Comparison of ENCODE assay signal across 28 cellular contexts in the genomic region with DNA sequence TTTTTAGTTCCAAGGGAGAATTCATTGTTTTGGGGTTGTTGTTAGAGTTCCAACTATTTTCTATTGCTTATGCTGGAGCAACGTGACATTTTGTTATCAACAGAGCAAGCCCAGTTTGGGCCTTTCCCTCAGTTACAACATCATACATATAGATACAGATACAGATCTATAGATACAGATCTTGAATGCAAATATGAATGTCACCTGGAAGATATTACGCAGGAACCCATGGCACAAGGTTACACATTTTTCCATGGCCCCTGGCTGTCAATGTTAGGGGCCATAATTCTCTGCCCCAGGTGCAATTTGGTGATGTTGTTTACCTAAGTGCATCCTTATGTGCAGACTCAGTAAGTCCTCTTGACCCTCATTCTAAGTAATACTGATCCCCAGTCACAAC. TPM values are rescaled to one million over a fixed set of nuclear protein-coding genes. Genes with fewer than 3 reads are reported as not detected.
DNase-seq lines count a peak whose midpoint lies in the region; ATAC-seq, FAIRE-seq and TF ChIP-seq lines count a peak whose summit lies in the region.
"Had no signal": no experiment of that assay in that cellular context is flagged by ENCODE, and none has a peak within 500 bp of the region (broad histone marks: within the 10 kb centered on the region; RNA-seq: fewer than 3 reads in every experiment).

No MANE protein-coding gene starts in this region.

- H2BK120ac ChIP-seq in H1 (replicated peaks; ENCODE audit: low read depth, low read length) (peak overlapping the region; percentile 45), trophoblast cell (ENCODE audit: insufficient read depth, low read length, poor library complexity) (no peak overlapping the region)

- H3K56ac ChIP-seq in H1 (replicated peaks; ENCODE audit: insufficient read length, low read depth, low read length) = no peak overlapping the region

- CTCF ChIA-PET in H1 (lab: Charles Lee; ENCODE audit: partially characterized antibody) = interaction anchor here (1.0 to 1.2 kb wide), 2 partner anchors 14 to 53 kb away, joined by 3 to 4 read pairs; no protein-coding TSS in a partner anchor

- no peak overlapping the region for H4K5ac ChIP-seq in H1 (ENCODE audit: insufficient read length, low read depth, low read length)

- H2AK5ac ChIP-seq in H1 (ENCODE audit: low read depth, low read length) = no peak overlapping the region; the same call in 1 of the 2 replicates
- no peak overlapping the region for H2AK5ac ChIP-seq in trophoblast cell (ENCODE audit: low read length)

- H3K9me3 ChIP-seq in H1 (ENCODE audit: insufficient read depth in 2 of 2, low read depth in 1 of 2, low read length in 1 of 2) (no peaks in the 10 kb centered on the region), trophoblast cell (ENCODE audit: insufficient read depth, low read depth, low read length) (peaks cover 4% of the 10 kb centered on the region)
- H3K9me3 ChIP-seq: BE2C, BLaER1 had no signal

- no peak overlapping the region for H4K12ac ChIP-seq in trophoblast cell (ENCODE audit: low read depth, low read length)

- H3K36me3 ChIP-seq in H1 (ENCODE audit: control insufficient read depth in 2 of 4, insufficient read depth in 4 of 4, low read length in 3 of 4) (peaks cover 0 to 7% (median 1%) of the 10 kb centered on the region in 4 experiments; a peak in 4 of 8 replicates), trophoblast cell (ENCODE audit: control insufficient read depth in 1 of 2, insufficient read depth in 2 of 2, low read length in 2 of 2) (no peaks in the 10 kb centered on the region)
- H3K36me3 ChIP-seq: BE2C, BLaER1 had no signal

- no peak overlapping the region for H3K27ac ChIP-seq in H1 (ENCODE audit: low read depth, low read length)
- no peak overlapping the region for H3K27ac ChIP-seq in trophoblast cell (ENCODE audit: low read depth, low read length)
- no peak overlapping the region for H3K27ac ChIP-seq in foreskin keratinocyte
- H3K27ac ChIP-seq: BLaER1 had no signal

- H4K8ac ChIP-seq in H1 (ENCODE audit: extremely low read depth, insufficient read depth, low read length) (no peak overlapping the region), trophoblast cell (ENCODE audit: low read depth, low read length) (no peak overlapping the region)

- peak overlapping the region; percentile 57 for H3K27ac Mint-ChIP-seq in endothelial cell (ENCODE audit: unreplicated experiment)
- no peak overlapping the region for H3K27ac Mint-ChIP-seq in neural crest cell (ENCODE audit: unreplicated experiment)
- H3K27ac Mint-ChIP-seq: CD4-positive, CD25-positive, alpha-beta regulatory T cell; CD8-positive, alpha-beta memory T cell had no signal

- DNase-seq in H1 (ENCODE audit: low read depth in 1 of 2, low spot score in 2 of 2) (no peak), endothelial cell (ENCODE audit: low spot score) (no peak), neural crest cell (ENCODE audit: low read depth, low spot score) (no peak), trophoblast cell (peak; percentile 25 to 83), NCI-H1092 (lab: John Stamatoyannopoulos, UW) (no peak), foreskin keratinocyte (no peak)
- DNase-seq: 8988T; ACHN; BE2C; C1 segment of cervical spinal cord; CD4-positive, alpha-beta memory T cell; CD4-positive, CD25-positive, alpha-beta regulatory T cell; CD8-positive, alpha-beta memory T cell; COR-L47; DMS 273 treated with DMSO at 0.1 percent for 48 hours; DMS153; DMS53; DMS79; DND-41; EL; GDM1 had no signal

- H3K79me1 ChIP-seq in H1 (ENCODE audit: low read depth, low read length) (no peaks in the 10 kb centered on the region; the same call in 1 of the 2 replicates), trophoblast cell (ENCODE audit: low read length) (peaks cover 11% of the 10 kb centered on the region)

- no peak for ATAC-seq in foreskin keratinocyte
- ATAC-seq in GM21381 (IDR thresholded peaks at IDR 0.05; ENCODE audit: unreplicated experiment) = no peak
- ATAC-seq: GM12878 had no signal

- H3K27me3 Mint-ChIP-seq in endothelial cell (ENCODE audit: unreplicated experiment) (peaks cover 9% of the 10 kb centered on the region), neural crest cell (ENCODE audit: low read depth) (peaks cover 61% of the 10 kb centered on the region)

- no peak overlapping the region for H3K4me3 Mint-ChIP-seq in endothelial cell (ENCODE audit: unreplicated experiment)
- peak overlapping the region; percentile 52 for H3K4me3 Mint-ChIP-seq in neural crest cell

- H3K4me3 ChIP-seq in H1 (ENCODE audit: extremely low read depth in 1 of 4, insufficient read depth in 2 of 4, low read depth in 3 of 4, low read length in 4 of 4) (no peak overlapping the region), trophoblast cell (ENCODE audit: low read depth, low read length) (no peak overlapping the region)
- H3K4me3 ChIP-seq: BLaER1, GM12878 had no signal

- H3K4me2 ChIP-seq in H1 (ENCODE audit: insufficient read depth in 1 of 2, low read depth in 2 of 2, low read length in 2 of 2) (no peak overlapping the region), trophoblast cell (ENCODE audit: low read length) (no peak overlapping the region)
- H3K4me2 ChIP-seq: BLaER1 had no signal

- H2BK5ac ChIP-seq in H1 (ENCODE audit: low read depth, low read length) (no peak overlapping the region), trophoblast cell (ENCODE audit: low read depth, low read length, poor library complexity) (no peak overlapping the region)

- H3K23me2 ChIP-seq in H1 (ENCODE audit: low read depth, low read length) = peaks cover 15% of the 10 kb centered on the region

- H3K14ac ChIP-seq in H1 (ENCODE audit: insufficient read length) (no peak overlapping the region), trophoblast cell (ENCODE audit: low read length) (no peak overlapping the region)

- H3K9ac ChIP-seq in H1 (replicated peaks in 1 of 4; ENCODE audit: extremely low read depth in 1 of 4, low read depth in 3 of 4, low read length in 3 of 4) (no peak overlapping the region), trophoblast cell (ENCODE audit: low read length) (no peak overlapping the region)
- H3K9ac ChIP-seq: BLaER1 had no signal

- H3K18ac ChIP-seq in H1 (ENCODE audit: extremely low read depth, low read length) (no peak overlapping the region; the same call in 1 of the 2 replicates), trophoblast cell (ENCODE audit: low read length) (no peak overlapping the region)

- POLR2A ChIA-PET in H1 (lab: Charles Lee; ENCODE audit: partially characterized antibody) = interaction anchor here (4.5 kb wide), 1 partner anchor 46 kb away, joined by 54 read pairs; no protein-coding TSS in a partner anchor

- no peak for FAIRE-seq in H1 (lab: Jason Lieb, UNC)
- FAIRE-seq: A204.1, GM12878, GM12892, GM18507 had no signal

- H3K4me1 ChIP-seq in H1 (replicated peaks in 1 of 4; ENCODE audit: control insufficient read depth in 3 of 4, insufficient read depth in 4 of 4, low read length in 3 of 4) (peaks cover 4 to 8% (median 4%) of the 10 kb centered on the region in 4 experiments; a peak in 6 of 7 replicates), trophoblast cell (ENCODE audit: control insufficient read depth in 1 of 2, insufficient read depth in 2 of 2, low read length in 2 of 2) (peaks cover 10 to 19% of the 10 kb centered on the region in 2 experiments), foreskin keratinocyte (peaks cover 5% of the 10 kb centered on the region)

- TF ChIP-seq POLR2A in H1 (IDR thresholded peaks at IDR 0.05; ENCODE audit: control extremely low read depth in 1 of 2, low read depth in 2 of 2, low read length in 2 of 2) = no peak

- no peak overlapping the region for H3K4ac ChIP-seq in H1 (replicated peaks; ENCODE audit: insufficient read length, low read depth, low read length)
- no peak overlapping the region for H3K4ac ChIP-seq in trophoblast cell (ENCODE audit: low read depth, low read length)

- H3K9me3 Mint-ChIP-seq in endothelial cell (ENCODE audit: unreplicated experiment) (no peaks in the 10 kb centered on the region), neural crest cell (no peaks in the 10 kb centered on the region)
- H3K9me3 Mint-ChIP-seq: CD4-positive, alpha-beta memory T cell; CD8-positive, alpha-beta memory T cell had no signal

- peaks cover 13 to 25% of the 10 kb centered on the region in 2 experiments for H3K79me2 ChIP-seq in H1 (ENCODE audit: control insufficient read depth in 1 of 2, insufficient read depth in 2 of 2, low read length in 2 of 2)
- peaks cover 11% of the 10 kb centered on the region for H3K79me2 ChIP-seq in trophoblast cell (ENCODE audit: control insufficient read depth, insufficient read depth, low read length, poor library complexity)

- H3K4me1 Mint-ChIP-seq in endothelial cell (ENCODE audit: unreplicated experiment) (peaks cover 14% of the 10 kb centered on the region), neural crest cell (peaks cover 17% of the 10 kb centered on the region)

- H2BK12ac ChIP-seq in H1 (ENCODE audit: low read depth, low read length) = 0 out of 2 replicates have a peak overlapping the region, but pooled peaks have one; percentile 53
- H2BK12ac ChIP-seq in trophoblast cell (ENCODE audit: low read length) = no peak overlapping the region

- H2BK15ac ChIP-seq in H1 (ENCODE audit: low read length) = no peak overlapping the region

- no peak for TF ChIP-seq CTCF in H1 (IDR thresholded peaks at IDR 0.05; ENCODE audit: control extremely low read depth in 1 of 3, insufficient read depth in 1 of 3, low read depth in 1 of 3, low read length in 3 of 3)
- TF ChIP-seq CTCF in endothelial cell (IDR thresholded peaks at IDR 0.05; ENCODE audit: unreplicated experiment) = no peak
- no peak for TF ChIP-seq CTCF in neural crest cell (conservative IDR thresholded peaks at IDR 0.05)
- no peak for TF ChIP-seq CTCF in foreskin keratinocyte (conservative IDR thresholded peaks at IDR 0.05)

- WGBS in H1 (ENCODE audit: extremely low coverage in 1 of 2, insufficient coverage in 1 of 2, insufficient read length in 1 of 2, insufficient replicate concordance in 2 of 2, low coverage in 1 of 2, low lambda C conversion rate in 2 of 2, missing lambda C conversion rate in 1 of 2), 2 experiments = 98% methylated on average over 2 of the region's 2 CpGs; no CpG with 5 or more reads in 1 of the 2 experiments
- WGBS in trophoblast cell (ENCODE audit: extremely low coverage, insufficient coverage, insufficient read length) = no CpG with 5 or more reads among the region's 2 CpGs

- H3K36me3 Mint-ChIP-seq in endothelial cell (ENCODE audit: low read depth, unreplicated experiment) = peaks cover 5% of the 10 kb centered on the region
- H3K36me3 Mint-ChIP-seq in neural crest cell (ENCODE audit: low read depth) = no peaks in the 10 kb centered on the region
- H3K36me3 Mint-ChIP-seq: CD14-positive monocyte; CD4-positive, alpha-beta memory T cell; CD4-positive, CD25-positive, alpha-beta regulatory T cell; CD8-positive, alpha-beta memory T cell had no signal

- H2AFZ ChIP-seq in H1 (ENCODE audit: low read length) = no peak overlapping the region
- H2AFZ ChIP-seq in trophoblast cell (ENCODE audit: insufficient read depth, low read length, poor library complexity) = no peak overlapping the region

- no peak overlapping the region for H4K91ac ChIP-seq in H1 (replicated peaks; ENCODE audit: insufficient read length, low read length)
- H4K91ac ChIP-seq in trophoblast cell (ENCODE audit: low read depth, low read length) = no peak overlapping the region

- no peak for TF ChIP-seq RAD21 in H1 (IDR thresholded peaks at IDR 0.05 in 1 of 2, conservative IDR thresholded peaks at IDR 0.05 in 1 of 2; ENCODE audit: low read depth in 2 of 2, low read length in 2 of 2)

- TF ChIP-seq EP300 in H1 (IDR thresholded peaks at IDR 0.05; ENCODE audit: borderline replicate concordance in 1 of 2, low read depth in 2 of 2, low read length in 2 of 2) = no peak

- H2BK20ac ChIP-seq in H1 (ENCODE audit: low read length) = no peak overlapping the region

- H3K23ac ChIP-seq in H1 (ENCODE audit: insufficient read length) (no peak overlapping the region), trophoblast cell (ENCODE audit: low read length) (no peak overlapping the region)

- no peaks in the 10 kb centered on the region for H3K27me3 ChIP-seq in H1 (replicated peaks in 1 of 4; ENCODE audit: control insufficient read depth in 3 of 4, extremely low read depth in 1 of 4, insufficient read depth in 3 of 4, low read length in 3 of 4)
- H3K27me3 ChIP-seq in trophoblast cell (ENCODE audit: insufficient read depth, low read length) = peaks cover 7% of the 10 kb centered on the region
- H3K27me3 ChIP-seq in foreskin keratinocyte = peaks cover 67% of the 10 kb centered on the region

- peaks cover 3 to 4% of the 10 kb centered on the region in 2 experiments for H4K20me1 ChIP-seq in H1 (replicated peaks in 1 of 2; ENCODE audit: control insufficient read depth in 1 of 2, insufficient read depth in 2 of 2, low read length in 2 of 2)

RNA-seq across cellular contexts. Expression of a gene that starts 3.6 kb away (rescaled TPM):
- total RNA-seq in H1 (2021; fragmentation: NEBNext Ultra II Directional; extraction: Animal tissue kit (Norgen Biotek cat#: 25700)) = 925 and 945 TPM in 2 replicates
- polyA plus RNA-seq in H1 (2011; rRNA removed) = 638 and 872 TPM in 2 replicates
- polyA plus RNA-seq in H1 (2011; cell fraction: cytosol; rRNA removed) = 613 TPM
- polyA plus RNA-seq in H1 (2011; cell fraction: nucleus; rRNA removed) = 1,168 TPM
- 630 to 776 TPM (median 695 TPM) in 4 replicates for polyA plus RNA-seq in H1 (2012, experiment 1 of 2)
- 245 TPM for polyA plus RNA-seq in H1 (2012, experiment 2 of 2)
- polyA plus RNA-seq in H1 (2013, experiment 1 of 2) = 1,216 TPM
- 1,270 TPM for polyA plus RNA-seq in H1 (2013, experiment 2 of 2)
- 937 and 993 TPM in 2 replicates for polyA minus RNA-seq in H1 (2011; rRNA and poly(A)+ RNA removed)
- 707 TPM for polyA minus RNA-seq in H1 (2011; cell fraction: cytosol; rRNA and poly(A)+ RNA removed)
- 436 TPM for polyA minus RNA-seq in H1 (2011; cell fraction: nucleus; rRNA and poly(A)+ RNA removed)
- total RNA-seq in endothelial cell (ENCODE audit: unreplicated experiment) = 302 TPM
- total RNA-seq in neural crest cell = 21.4 and 22.5 TPM in 2 replicates
- polyA plus RNA-seq in trophoblast cell (2013) = 124 and 125 TPM in 2 replicates
- total RNA-seq in foreskin keratinocyte = 0.53 and 2.3 TPM in 2 replicates
- polyA plus RNA-seq in foreskin keratinocyte = 0.17 and 0.72 TPM in 2 replicates

Comparison
In these comparisons a context has a peak if more than half of its experiments do, and no peak if none do; other contexts are left out.
1. DNase-seq: peak in trophoblast cell (2 of 2); none in H1 (0 of 2), endothelial cell (single experiment), neural crest cell (single experiment), NCI-H1092 (single experiment) and foreskin keratinocyte (0 of 2).